27 cellular contexts compared by ENCODE assay signal in the genomic region with DNA sequence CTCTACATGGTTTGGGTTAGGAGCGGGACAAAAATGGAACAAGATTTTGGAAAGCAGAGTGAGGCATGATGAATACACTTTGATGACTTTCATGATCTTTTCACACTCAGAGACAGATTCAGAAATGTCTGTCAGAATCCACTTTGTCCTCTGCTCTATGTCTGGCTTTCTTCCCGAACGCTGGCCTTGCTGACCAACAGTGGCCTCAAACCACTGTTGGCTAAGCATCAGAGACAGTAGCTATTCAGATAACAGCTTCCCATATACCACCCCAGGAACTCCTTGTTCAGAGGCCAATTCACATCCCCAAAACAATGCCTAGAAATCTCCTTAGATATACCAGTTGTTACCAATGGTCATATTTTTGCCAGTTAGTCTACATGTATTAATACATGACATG. TPM values are rescaled to one million over a fixed set of nuclear protein-coding genes. Genes with fewer than 3 reads are reported as not detected.
DNase-seq lines count a peak whose midpoint lies in the region; ATAC-seq, FAIRE-seq and TF ChIP-seq lines count a peak whose summit lies in the region.
"Had no signal": no experiment of that assay in that cellular context is flagged by ENCODE, and none has a peak within 500 bp of the region (broad histone marks: within the 10 kb centered on the region; RNA-seq: fewer than 3 reads in every experiment).

No MANE protein-coding gene starts in this region.

- H3K4me1 ChIP-seq in liver (ENCODE audit: control insufficient read depth in 4 of 4, insufficient read depth in 4 of 4, low read length in 3 of 4) = peaks cover 3 to 25% (median 8%) of the 10 kb centered on the region in 4 donors
- peaks cover 20% of the 10 kb centered on the region for H3K4me1 ChIP-seq in HepG2 (ENCODE audit: insufficient read depth, low read length)
- H3K4me1 ChIP-seq in cardiac muscle cell (ENCODE audit: low read depth) = peaks cover 12% of the 10 kb centered on the region
- H3K4me1 ChIP-seq: BE2C, colonic mucosa, neural progenitor cell, parathyroid adenoma had no signal

- H3K79me2 ChIP-seq in HepG2 (ENCODE audit: insufficient read depth, low read length) = peaks cover 3% of the 10 kb centered on the region

- DNase-seq in HepG2 (ENCODE audit: low spot score) = no peak
- peak in 1 of 2 donors; percentile 14 for DNase-seq in cardiac muscle cell (ENCODE audit: low read depth in 1 of 2, low spot score in 1 of 2)
- peak; percentile 62 for DNase-seq in midbrain (lab: John Stamatoyannopoulos, UW)
- DNase-seq in epidermal melanocyte (ENCODE audit: insufficient read length, low spot score) = no peak
- DNase-seq in NCI-H2227 (lab: John Stamatoyannopoulos, UW; ENCODE audit: unreplicated experiment) = no peak
- DNase-seq in NCI-H748 (lab: John Stamatoyannopoulos, UW; ENCODE audit: unreplicated experiment) = no peak
- no peak for DNase-seq in AML-193 (lab: John Stamatoyannopoulos, UW)
- DNase-seq: activated CD4-positive, alpha-beta T cell treated with anti-CD3 and anti-CD28 coated beads for 1 hour; activated effector memory CD4-positive, alpha-beta T cell treated with Interleukin-2 at 50 U/mL for 16 hours; aorta; BE2C; colonic mucosa; DMS153; effector memory CD8-positive, alpha-beta T cell; erythroblast; NCI-H1694; PC-9; SHP77; sigmoid colon; stimulated activated CD4-positive, alpha-beta T cell treated with anti-CD3 and anti-CD28 coated beads, Interleukin-4, amount 100 ng/mL, for 1 hour; T-helper 2 cell; transverse colon had no signal

- no peak for ATAC-seq in HepG2
- ATAC-seq: effector memory CD8-positive, alpha-beta T cell; GM12878 had no signal

- H3K4me3 ChIP-seq in liver (ENCODE audit: low read depth in 1 of 3, low read length in 3 of 3) (no peak overlapping the region), HepG2 (replicated peaks in 1 of 3; ENCODE audit: insufficient read depth in 1 of 3, low read depth in 2 of 3, low read length in 3 of 3) (no peak overlapping the region), cardiac muscle cell (no peak overlapping the region)
- H3K4me3 ChIP-seq: colonic mucosa, GM12878, neural progenitor cell, PC-9, sigmoid colon, transverse colon had no signal

- in situ Hi-C loops in HepG2 (cut with HindIII; ENCODE audit: extremely low pct_ligation_motif_present, low pct_unique_long_range_greater_than_20kb) = no loop called here

- H3K27ac ChIP-seq in liver (ENCODE audit: low read depth in 1 of 2, low read length in 2 of 2) (no peak overlapping the region), HepG2 (ENCODE audit: extremely low read length, insufficient read depth, low read length) (no peak overlapping the region), cardiac muscle cell (peak overlapping the region; percentile 11)
- H3K27ac ChIP-seq: colonic mucosa, neural progenitor cell, parathyroid adenoma, PC-9, sigmoid colon, transverse colon had no signal

- no peak for TF ChIP-seq EP300 in HepG2 (IDR thresholded peaks at IDR 0.05; ENCODE audit: low read depth in 2 of 2, low read length in 2 of 2)
- no peak for TF ChIP-seq EP300 in HepG2 (CRISPR knock-in tag; IDR thresholded peaks at IDR 0.05; ENCODE audit: borderline replicate concordance)

- no peak overlapping the region for H2AFZ ChIP-seq in HepG2 (ENCODE audit: low read length)
- H2AFZ ChIP-seq: neural progenitor cell, parathyroid adenoma, PC-9 had no signal

- H3K36me3 ChIP-seq in liver (ENCODE audit: control insufficient read depth in 4 of 4, insufficient read depth in 3 of 4, low read depth in 1 of 4, low read length in 3 of 4) = no peaks in the 10 kb centered on the region
- H3K36me3 ChIP-seq in HepG2 (replicated peaks in 1 of 2; ENCODE audit: control insufficient read depth in 1 of 2, insufficient read depth in 2 of 2, low read length in 2 of 2) = no peaks in the 10 kb centered on the region
- H3K36me3 ChIP-seq in cardiac muscle cell = no peaks in the 10 kb centered on the region
- H3K36me3 ChIP-seq: BE2C, colonic mucosa, neural progenitor cell, sigmoid colon, transverse colon had no signal

- intact Hi-C loops in HepG2 (cut with micrococcal nuclease; ENCODE audit: unreplicated experiment) = loop anchor here (5.0 kb wide), 1 partner anchor 63 kb away; no protein-coding TSS in a partner anchor

- TF ChIP-seq RAD21 in liver (IDR thresholded peaks at IDR 0.05) (peak in 1 of 2 donors; percentile 19), HepG2 (CRISPR knock-in tag; IDR thresholded peaks at IDR 0.05) (no peak)

- CTCF ChIA-PET in HepG2 (lab: Yijun Ruan, JAX; ENCODE audit: low intra/inter-chr PET ratio, low total read pairs) = no interaction called here

- H3K27me3 ChIP-seq in liver (ENCODE audit: control insufficient read depth in 4 of 4, insufficient read depth in 4 of 4, low read length in 3 of 4) = no peaks in the 10 kb centered on the region
- no peaks in the 10 kb centered on the region for H3K27me3 ChIP-seq in HepG2 (ENCODE audit: control insufficient read depth in 1 of 2, insufficient read depth in 2 of 2, low read length in 2 of 2)
- no peaks in the 10 kb centered on the region for H3K27me3 ChIP-seq in cardiac muscle cell
- H3K27me3 ChIP-seq: BE2C, colonic mucosa, neural progenitor cell, sigmoid colon, transverse colon had no signal

- BruUV-seq in HepG2 (replicated peaks; lab: Mats Ljungman, UMichigan) = no TSS peak

- WGBS in liver = 45% methylated on average over 3 of the region's 3 CpGs
- WGBS in HepG2 (ENCODE audit: low lambda C conversion rate) = 84% methylated on average over 3 of the region's 3 CpGs

- H3K4me2 ChIP-seq in HepG2 (ENCODE audit: low read depth, low read length) = no peak overlapping the region
- H3K4me2 ChIP-seq: neural progenitor cell, PC-9 had no signal

- TF ChIP-seq CTCF in liver (IDR thresholded peaks at IDR 0.05; ENCODE audit: low read depth, low read length, missing input control) = no peak
- TF ChIP-seq CTCF in HepG2 (CRISPR knock-in tag; IDR thresholded peaks at IDR 0.05) = no peak
- no peak for TF ChIP-seq CTCF in cardiac muscle cell (IDR thresholded peaks at IDR 0.05; ENCODE audit: low read depth, low read length)

- peaks cover 17% of the 10 kb centered on the region; the same call in 1 of the 2 replicates for H4K20me1 ChIP-seq in HepG2 (ENCODE audit: insufficient read depth, low read length)

- H3K9ac ChIP-seq in liver (ENCODE audit: low read depth in 1 of 2, low read length in 2 of 2) = no peak overlapping the region
- no peak overlapping the region for H3K9ac ChIP-seq in HepG2 (ENCODE audit: insufficient read depth, low read depth, low read length)
- H3K9ac ChIP-seq: neural progenitor cell, parathyroid adenoma had no signal

- POLR2A ChIA-PET in HepG2 (lab: Yijun Ruan, JAX) = no interaction called here

- H3K9me3 ChIP-seq in liver (ENCODE audit: control insufficient read depth in 4 of 4, low read length in 3 of 4) = no peaks in the 10 kb centered on the region
- H3K9me3 ChIP-seq in HepG2 (ENCODE audit: low read length) = no peaks in the 10 kb centered on the region
- no peaks in the 10 kb centered on the region for H3K9me3 ChIP-seq in cardiac muscle cell (ENCODE audit: low read depth)
- H3K9me3 ChIP-seq: BE2C, colonic mucosa, sigmoid colon, transverse colon had no signal

- no peak for TF ChIP-seq POLR2A in HepG2 (IDR thresholded peaks at IDR 0.05; ENCODE audit: insufficient read depth in 1 of 2, low read depth in 2 of 2, low read length in 2 of 2)

- FAIRE-seq in HepG2 (lab: Jason Lieb, UNC) = no peak
- FAIRE-seq: GM12878, H1 had no signal

TF ChIP-seq in liver, 16 proteins besides CTCF, POLR2A, EP300 and RAD21:
- TF ChIP-seq RXRA (IDR thresholded peaks at IDR 0.05) = peak; percentile 13 to 35
- no peak for TF ChIP-seq SP1 (IDR thresholded peaks at IDR 0.05)
- peak in 1 of 2 donors; percentile 19 for TF ChIP-seq HNF4A (conservative IDR thresholded peaks at IDR 0.05)
TF ChIP-seq in liver: peak in this region for 2.

TF ChIP-seq in HepG2, 621 proteins besides CTCF, POLR2A, EP300 and RAD21 (continues in another document):
- TF ChIP-seq, protein P1, sequence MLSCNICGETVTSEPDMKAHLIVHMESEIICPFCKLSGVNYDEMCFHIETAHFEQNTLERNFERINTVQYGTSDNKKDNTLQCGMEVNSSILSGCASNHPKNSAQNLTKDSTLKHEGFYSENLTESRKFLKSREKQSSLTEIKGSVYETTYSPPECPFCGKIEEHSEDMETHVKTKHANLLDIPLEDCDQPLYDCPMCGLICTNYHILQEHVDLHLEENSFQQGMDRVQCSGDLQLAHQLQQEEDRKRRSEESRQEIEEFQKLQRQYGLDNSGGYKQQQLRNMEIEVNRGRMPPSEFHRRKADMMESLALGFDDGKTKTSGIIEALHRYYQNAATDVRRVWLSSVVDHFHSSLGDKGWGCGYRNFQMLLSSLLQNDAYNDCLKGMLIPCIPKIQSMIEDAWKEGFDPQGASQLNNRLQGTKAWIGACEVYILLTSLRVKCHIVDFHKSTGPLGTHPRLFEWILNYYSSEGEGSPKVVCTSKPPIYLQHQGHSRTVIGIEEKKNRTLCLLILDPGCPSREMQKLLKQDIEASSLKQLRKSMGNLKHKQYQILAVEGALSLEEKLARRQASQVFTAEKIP (CRISPR knock-in tag; IDR thresholded peaks at IDR 0.05; ENCODE audit: borderline replicate concordance) = no peak
- TF ChIP-seq BORCS8-MEF2B (CRISPR knock-in tag; IDR thresholded peaks at IDR 0.05) = no peak

RNA-seq across cellular contexts. Expression of a gene that starts 40.9 kb away (rescaled TPM):
- total RNA-seq in liver (1 to 10 TPM; 7.9 to 8.4 TPM), HepG2 (2016; rRNA removed; fragmentation: Illumina TruSeq; extraction: Trizol) (10.2 and 10.6 TPM in 2 replicates), cardiac muscle cell (13.1 and 20.4 TPM in 2 replicates)
- polyA plus RNA-seq in liver (1 to 10 TPM; 1.6 to 2.5 TPM), HepG2 (2011; rRNA removed) (8.6 and 10.3 TPM in 2 replicates), cardiac muscle cell (10.2 and 11.8 TPM in 2 replicates)
- 4.1 and 5.1 TPM in 2 replicates for total RNA-seq in HepG2 (2016; cell fraction: cytosol; rRNA removed; fragmentation: Illumina TruSeq; extraction: Trizol; ENCODE audit: low read depth)
- total RNA-seq in HepG2 (2016; cell fraction: insoluble cytoplasmic fraction; rRNA removed; fragmentation: Illumina TruSeq; extraction: Trizol) = 9.3 and 10.2 TPM in 2 replicates
- 10.7 and 11.6 TPM in 2 replicates for total RNA-seq in HepG2 (2016; cell fraction: membrane; rRNA removed; fragmentation: Illumina TruSeq; extraction: Trizol)
- total RNA-seq in HepG2 (2016; cell fraction: nucleus; rRNA removed; fragmentation: Illumina TruSeq; extraction: Trizol) = 10.7 and 11.2 TPM in 2 replicates
- polyA plus RNA-seq in HepG2 (2011; cell fraction: cytosol; rRNA removed) = 4.0 and 5.6 TPM in 2 replicates
- polyA plus RNA-seq in HepG2 (2011; cell fraction: nucleus; rRNA removed) = 8.7 and 9.9 TPM in 2 replicates
- polyA plus RNA-seq in HepG2 (2012) = 6.3 and 7.0 TPM in 2 replicates
- polyA plus RNA-seq in HepG2 (2016; cell fraction: cytosol; fragmentation: Illumina TruSeq; extraction: Trizol; ENCODE audit: low read depth) = 3.3 and 4.2 TPM in 2 replicates
- 7.4 and 8.3 TPM in 2 replicates for polyA plus RNA-seq in HepG2 (2016; cell fraction: insoluble cytoplasmic fraction; fragmentation: Illumina TruSeq; extraction: Trizol; ENCODE audit: low read depth)
- polyA plus RNA-seq in HepG2 (2016; cell fraction: membrane; fragmentation: Illumina TruSeq; extraction: Trizol; ENCODE audit: low read depth) = 8.4 and 10.3 TPM in 2 replicates
- polyA plus RNA-seq in HepG2 (2016; cell fraction: nucleus; fragmentation: Illumina TruSeq; extraction: Trizol; ENCODE audit: insufficient read depth, low read depth) = 12.9 and 13.2 TPM in 2 replicates
- 12.6 and 13.8 TPM in 2 replicates for polyA minus RNA-seq in HepG2 (2011; rRNA and poly(A)+ RNA removed; ENCODE audit: low replicate concordance)
- 7.7 and 10.4 TPM in 2 replicates for polyA minus RNA-seq in HepG2 (2011; cell fraction: cytosol; rRNA and poly(A)+ RNA removed)
- polyA minus RNA-seq in HepG2 (2011; cell fraction: nucleus; rRNA and poly(A)+ RNA removed) = 11.8 and 12.8 TPM in 2 replicates
